ENCODE assay signal across 1 cellular context in the genomic region with DNA sequence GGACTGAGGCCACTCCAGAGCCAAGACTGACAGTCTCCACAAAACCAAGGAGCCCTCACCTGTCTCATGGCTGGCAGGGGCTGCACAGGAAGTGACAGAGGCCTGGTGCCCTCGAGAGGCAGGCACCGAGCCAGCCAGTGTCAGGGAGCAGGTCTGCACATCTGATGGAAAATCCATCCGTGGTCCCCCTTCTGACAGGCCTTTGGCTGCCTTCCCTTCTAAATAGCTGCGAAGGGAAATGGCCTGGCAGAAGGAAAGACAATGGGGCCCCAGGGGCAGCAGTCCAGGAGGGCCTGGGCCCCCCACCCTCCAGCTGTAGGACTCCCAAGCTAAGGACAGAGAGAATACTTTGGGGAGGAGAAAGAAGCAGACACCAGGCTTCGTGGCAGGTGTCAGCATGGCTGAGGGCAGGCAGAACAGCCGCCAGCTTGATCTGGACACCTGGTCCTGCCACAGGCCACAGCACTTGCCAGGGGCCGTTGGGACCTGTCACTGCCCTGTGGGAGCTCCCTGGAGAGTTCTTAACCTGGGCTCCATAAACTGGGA.
TF ChIP-seq lines count a peak whose summit lies in the region.

No MANE protein-coding gene starts in this region.

TF ChIP-seq in SK-N-SH treated with all-trans-retinoic acid at 6 μM for 48 hours, 23 proteins besides CTCF, POLR2A, EP300 and RAD21 (continued from another document):
- TF ChIP-seq, protein P1, sequence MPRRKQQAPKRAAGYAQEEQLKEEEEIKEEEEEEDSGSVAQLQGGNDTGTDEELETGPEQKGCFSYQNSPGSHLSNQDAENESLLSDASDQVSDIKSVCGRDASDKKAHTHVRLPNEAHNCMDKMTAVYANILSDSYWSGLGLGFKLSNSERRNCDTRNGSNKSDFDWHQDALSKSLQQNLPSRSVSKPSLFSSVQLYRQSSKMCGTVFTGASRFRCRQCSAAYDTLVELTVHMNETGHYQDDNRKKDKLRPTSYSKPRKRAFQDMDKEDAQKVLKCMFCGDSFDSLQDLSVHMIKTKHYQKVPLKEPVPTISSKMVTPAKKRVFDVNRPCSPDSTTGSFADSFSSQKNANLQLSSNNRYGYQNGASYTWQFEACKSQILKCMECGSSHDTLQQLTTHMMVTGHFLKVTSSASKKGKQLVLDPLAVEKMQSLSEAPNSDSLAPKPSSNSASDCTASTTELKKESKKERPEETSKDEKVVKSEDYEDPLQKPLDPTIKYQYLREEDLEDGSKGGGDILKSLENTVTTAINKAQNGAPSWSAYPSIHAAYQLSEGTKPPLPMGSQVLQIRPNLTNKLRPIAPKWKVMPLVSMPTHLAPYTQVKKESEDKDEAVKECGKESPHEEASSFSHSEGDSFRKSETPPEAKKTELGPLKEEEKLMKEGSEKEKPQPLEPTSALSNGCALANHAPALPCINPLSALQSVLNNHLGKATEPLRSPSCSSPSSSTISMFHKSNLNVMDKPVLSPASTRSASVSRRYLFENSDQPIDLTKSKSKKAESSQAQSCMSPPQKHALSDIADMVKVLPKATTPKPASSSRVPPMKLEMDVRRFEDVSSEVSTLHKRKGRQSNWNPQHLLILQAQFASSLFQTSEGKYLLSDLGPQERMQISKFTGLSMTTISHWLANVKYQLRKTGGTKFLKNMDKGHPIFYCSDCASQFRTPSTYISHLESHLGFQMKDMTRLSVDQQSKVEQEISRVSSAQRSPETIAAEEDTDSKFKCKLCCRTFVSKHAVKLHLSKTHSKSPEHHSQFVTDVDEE (CRISPR knock-in tag; IDR thresholded peaks at IDR 0.05) = no peak
